ENCODE assay signal across 1 cellular context in the genomic region with DNA sequence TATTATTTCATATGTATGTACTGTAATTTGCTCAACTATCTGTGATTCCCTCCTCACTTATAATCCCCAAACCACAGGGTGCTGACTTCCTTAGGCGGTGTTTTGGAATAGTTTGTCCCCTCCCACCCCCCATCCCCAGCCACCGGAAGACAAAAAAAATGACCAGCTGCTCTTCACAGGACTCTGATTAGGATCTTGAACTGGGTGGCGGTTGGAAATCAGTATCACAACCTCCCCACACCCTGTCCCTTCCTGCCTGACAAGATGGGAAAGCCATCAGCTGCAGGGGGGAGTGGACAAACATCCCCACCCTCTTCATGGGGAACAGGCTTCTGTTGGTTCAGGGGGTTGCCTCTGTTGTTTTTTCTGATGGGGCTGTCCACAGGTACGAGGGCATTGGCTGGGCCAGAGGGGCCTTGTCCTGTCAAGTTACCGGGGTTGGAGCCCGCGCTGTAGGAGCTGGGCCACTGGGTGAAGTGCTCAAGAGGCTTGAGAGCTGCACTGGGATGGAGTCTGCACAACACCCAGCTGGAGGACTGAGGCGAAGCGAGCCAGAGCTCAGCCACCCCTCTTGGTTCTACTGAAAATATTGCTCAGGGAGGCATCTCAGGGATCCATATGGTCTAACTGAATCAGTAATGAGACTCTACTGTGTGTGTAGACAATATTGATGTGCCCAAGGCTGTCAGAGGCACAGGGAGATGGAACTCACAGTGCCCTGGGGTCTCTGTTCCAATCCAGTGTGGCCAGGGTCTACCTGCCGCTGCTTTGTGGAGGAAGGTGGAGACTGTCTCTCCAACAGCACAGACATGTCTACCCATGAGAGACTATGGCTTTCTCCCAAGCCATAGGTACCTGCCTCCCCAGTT.
TF ChIP-seq lines count a peak whose summit lies in the region.

No MANE protein-coding gene starts in this region.

TF ChIP-seq in K562, 482 proteins besides CTCF, POLR2A, EP300 and RAD21 (continued from another document and continues in another):
- TF ChIP-seq, protein P1, sequence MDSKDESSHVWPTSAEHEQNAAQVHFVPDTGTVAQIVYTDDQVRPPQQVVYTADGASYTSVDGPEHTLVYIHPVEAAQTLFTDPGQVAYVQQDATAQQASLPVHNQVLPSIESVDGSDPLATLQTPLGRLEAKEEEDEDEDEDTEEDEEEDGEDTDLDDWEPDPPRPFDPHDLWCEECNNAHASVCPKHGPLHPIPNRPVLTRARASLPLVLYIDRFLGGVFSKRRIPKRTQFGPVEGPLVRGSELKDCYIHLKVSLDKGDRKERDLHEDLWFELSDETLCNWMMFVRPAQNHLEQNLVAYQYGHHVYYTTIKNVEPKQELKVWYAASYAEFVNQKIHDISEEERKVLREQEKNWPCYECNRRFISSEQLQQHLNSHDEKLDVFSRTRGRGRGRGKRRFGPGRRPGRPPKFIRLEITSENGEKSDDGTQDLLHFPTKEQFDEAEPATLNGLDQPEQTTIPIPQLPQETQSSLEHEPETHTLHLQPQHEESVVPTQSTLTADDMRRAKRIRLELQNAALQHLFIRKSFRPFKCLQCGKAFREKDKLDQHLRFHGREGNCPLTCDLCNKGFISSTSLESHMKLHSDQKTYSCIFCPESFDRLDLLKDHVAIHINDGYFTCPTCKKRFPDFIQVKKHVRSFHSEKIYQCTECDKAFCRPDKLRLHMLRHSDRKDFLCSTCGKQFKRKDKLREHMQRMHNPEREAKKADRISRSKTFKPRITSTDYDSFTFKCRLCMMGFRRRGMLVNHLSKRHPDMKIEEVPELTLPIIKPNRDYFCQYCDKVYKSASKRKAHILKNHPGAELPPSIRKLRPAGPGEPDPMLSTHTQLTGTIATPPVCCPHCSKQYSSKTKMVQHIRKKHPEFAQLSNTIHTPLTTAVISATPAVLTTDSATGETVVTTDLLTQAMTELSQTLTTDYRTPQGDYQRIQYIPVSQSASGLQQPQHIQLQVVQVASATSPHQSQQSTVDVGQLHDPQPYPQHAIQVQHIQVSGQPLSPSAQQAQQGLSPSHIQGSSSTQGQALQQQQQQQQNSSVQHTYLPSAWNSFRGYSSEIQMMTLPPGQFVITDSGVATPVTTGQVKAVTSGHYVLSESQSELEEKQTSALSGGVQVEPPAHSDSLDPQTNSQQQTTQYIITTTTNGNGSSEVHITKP (IDR thresholded peaks at IDR 0.05; ENCODE audit: partially characterized antibody): peak; percentile 79
- TF ChIP-seq TFAM (CRISPR knock-in tag; conservative IDR thresholded peaks at IDR 0.05) (no peak), ZNF24 (IDR thresholded peaks at IDR 0.05) (0 out of 2 replicates have a peak, but pooled peaks have one; percentile 33), MEF2D (tag; conservative IDR thresholded peaks at IDR 0.05; ENCODE audit: low read depth) (peak; percentile 84), ZBTB9 (CRISPR knock-in tag; IDR thresholded peaks at IDR 0.05) (peak; percentile 94), KLF1 (tag; IDR thresholded peaks at IDR 0.05) (0 out of 2 replicates have a peak, but pooled peaks have one; percentile 55), RCOR1 (IDR thresholded peaks at IDR 0.05; ENCODE audit: borderline replicate concordance in 1 of 2, low read depth in 2 of 2, low read length in 2 of 2) (peak; percentile 77 to 99), MTA1 (IDR thresholded peaks at IDR 0.05; ENCODE audit: borderline replicate concordance) (peak; percentile 85), MTA2 (IDR thresholded peaks at IDR 0.05; ENCODE audit: low read depth) (peak; percentile 80), ZNF707 (CRISPR knock-in tag; conservative IDR thresholded peaks at IDR 0.05) (no peak), NEUROD1 (IDR thresholded peaks at IDR 0.05; ENCODE audit: borderline replicate concordance, low read depth, low read length, partially characterized antibody) (peak; percentile 90), PRMT5 (CRISPR knock-in tag; IDR thresholded peaks at IDR 0.05) (no peak), PTBP1 (IDR thresholded peaks at IDR 0.05; ENCODE audit: low read depth, low read length) (no peak), NFXL1 (CRISPR knock-in tag; IDR thresholded peaks at IDR 0.05) (no peak), KDM4B (IDR thresholded peaks at IDR 0.05; ENCODE audit: borderline replicate concordance in 2 of 2, low read depth in 1 of 2) (peak in 1 of 2 experiments; percentile 72; a peak in 1 of 4 replicates), SRSF3 (IDR thresholded peaks at IDR 0.05; ENCODE audit: insufficient read depth, low read length) (no peak), NR2C1 (IDR thresholded peaks at IDR 0.05) (no peak), NR2C1 (tag; IDR thresholded peaks at IDR 0.05) (peak; percentile 64), PRPF4 (IDR thresholded peaks at IDR 0.05; ENCODE audit: insufficient read depth, low read depth, low read length, poor library complexity, severe bottlenecking) (no peak), TCF7L2 (IDR thresholded peaks at IDR 0.05; ENCODE audit: low read depth, low read length) (no peak), ATF7 (IDR thresholded peaks at IDR 0.05) (peak; percentile 67; the same call in 1 of the 2 replicates), CEBPG (CRISPR knock-in tag; IDR thresholded peaks at IDR 0.05) (no peak), CEBPG (tag; conservative IDR thresholded peaks at IDR 0.05 in 1 of 2, IDR thresholded peaks at IDR 0.05 in 1 of 2) (no peak), PHF20 (IDR thresholded peaks at IDR 0.05; ENCODE audit: partially characterized antibody) (no peak), ZBTB8A (IDR thresholded peaks at IDR 0.05; ENCODE audit: partially characterized antibody) (no peak), HMG20B (CRISPR knock-in tag; IDR thresholded peaks at IDR 0.05) (no peak), SNIP1 (IDR thresholded peaks at IDR 0.05; ENCODE audit: low read depth) (no peak), FOS (IDR thresholded peaks at IDR 0.05; ENCODE audit: extremely low read depth, insufficient read length) (no peak), ATF1 (CRISPR knock-in tag; IDR thresholded peaks at IDR 0.05) (no peak), ATF1 (tag; IDR thresholded peaks at IDR 0.05) (peak; percentile 55), HNRNPUL1 (IDR thresholded peaks at IDR 0.05; ENCODE audit: low read length) (no peak), GABPA (tag; conservative IDR thresholded peaks at IDR 0.05; ENCODE audit: low read depth) (peak; percentile 89), CBX3 (IDR thresholded peaks at IDR 0.05; ENCODE audit: borderline replicate concordance in 1 of 2, low read length in 2 of 2) (no peak), MAZ (CRISPR knock-in tag; conservative IDR thresholded peaks at IDR 0.05 in 1 of 2, IDR thresholded peaks at IDR 0.05 in 1 of 2) (peak; percentile 73 to 89)
- TF ChIP-seq, protein P2, sequence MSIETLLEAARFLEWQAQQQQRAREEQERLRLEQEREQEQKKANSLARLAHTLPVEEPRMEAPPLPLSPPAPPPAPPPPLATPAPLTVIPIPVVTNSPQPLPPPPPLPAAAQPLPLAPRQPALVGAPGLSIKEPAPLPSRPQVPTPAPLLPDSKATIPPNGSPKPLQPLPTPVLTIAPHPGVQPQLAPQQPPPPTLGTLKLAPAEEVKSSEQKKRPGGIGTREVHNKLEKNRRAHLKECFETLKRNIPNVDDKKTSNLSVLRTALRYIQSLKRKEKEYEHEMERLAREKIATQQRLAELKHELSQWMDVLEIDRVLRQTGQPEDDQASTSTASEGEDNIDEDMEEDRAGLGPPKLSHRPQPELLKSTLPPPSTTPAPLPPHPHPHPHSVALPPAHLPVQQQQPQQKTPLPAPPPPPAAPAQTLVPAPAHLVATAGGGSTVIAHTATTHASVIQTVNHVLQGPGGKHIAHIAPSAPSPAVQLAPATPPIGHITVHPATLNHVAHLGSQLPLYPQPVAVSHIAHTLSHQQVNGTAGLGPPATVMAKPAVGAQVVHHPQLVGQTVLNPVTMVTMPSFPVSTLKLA (conservative IDR thresholded peaks at IDR 0.05): peak; percentile 41 to 69; a peak in 3 of 4 replicates
- TF ChIP-seq, protein P3, sequence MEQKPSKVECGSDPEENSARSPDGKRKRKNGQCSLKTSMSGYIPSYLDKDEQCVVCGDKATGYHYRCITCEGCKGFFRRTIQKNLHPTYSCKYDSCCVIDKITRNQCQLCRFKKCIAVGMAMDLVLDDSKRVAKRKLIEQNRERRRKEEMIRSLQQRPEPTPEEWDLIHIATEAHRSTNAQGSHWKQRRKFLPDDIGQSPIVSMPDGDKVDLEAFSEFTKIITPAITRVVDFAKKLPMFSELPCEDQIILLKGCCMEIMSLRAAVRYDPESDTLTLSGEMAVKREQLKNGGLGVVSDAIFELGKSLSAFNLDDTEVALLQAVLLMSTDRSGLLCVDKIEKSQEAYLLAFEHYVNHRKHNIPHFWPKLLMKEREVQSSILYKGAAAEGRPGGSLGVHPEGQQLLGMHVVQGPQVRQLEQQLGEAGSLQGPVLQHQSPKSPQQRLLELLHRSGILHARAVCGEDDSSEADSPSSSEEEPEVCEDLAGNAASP (IDR thresholded peaks at IDR 0.05): no peak
- TF ChIP-seq, protein P4, sequence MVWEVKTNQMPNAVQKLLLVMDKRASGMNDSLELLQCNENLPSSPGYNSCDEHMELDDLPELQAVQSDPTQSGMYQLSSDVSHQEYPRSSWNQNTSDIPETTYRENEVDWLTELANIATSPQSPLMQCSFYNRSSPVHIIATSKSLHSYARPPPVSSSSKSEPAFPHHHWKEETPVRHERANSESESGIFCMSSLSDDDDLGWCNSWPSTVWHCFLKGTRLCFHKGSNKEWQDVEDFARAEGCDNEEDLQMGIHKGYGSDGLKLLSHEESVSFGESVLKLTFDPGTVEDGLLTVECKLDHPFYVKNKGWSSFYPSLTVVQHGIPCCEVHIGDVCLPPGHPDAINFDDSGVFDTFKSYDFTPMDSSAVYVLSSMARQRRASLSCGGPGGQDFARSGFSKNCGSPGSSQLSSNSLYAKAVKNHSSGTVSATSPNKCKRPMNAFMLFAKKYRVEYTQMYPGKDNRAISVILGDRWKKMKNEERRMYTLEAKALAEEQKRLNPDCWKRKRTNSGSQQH (CRISPR knock-in tag; IDR thresholded peaks at IDR 0.05): peak; percentile 78; the same call in 1 of the 2 replicates
- TF ChIP-seq, protein P5, sequence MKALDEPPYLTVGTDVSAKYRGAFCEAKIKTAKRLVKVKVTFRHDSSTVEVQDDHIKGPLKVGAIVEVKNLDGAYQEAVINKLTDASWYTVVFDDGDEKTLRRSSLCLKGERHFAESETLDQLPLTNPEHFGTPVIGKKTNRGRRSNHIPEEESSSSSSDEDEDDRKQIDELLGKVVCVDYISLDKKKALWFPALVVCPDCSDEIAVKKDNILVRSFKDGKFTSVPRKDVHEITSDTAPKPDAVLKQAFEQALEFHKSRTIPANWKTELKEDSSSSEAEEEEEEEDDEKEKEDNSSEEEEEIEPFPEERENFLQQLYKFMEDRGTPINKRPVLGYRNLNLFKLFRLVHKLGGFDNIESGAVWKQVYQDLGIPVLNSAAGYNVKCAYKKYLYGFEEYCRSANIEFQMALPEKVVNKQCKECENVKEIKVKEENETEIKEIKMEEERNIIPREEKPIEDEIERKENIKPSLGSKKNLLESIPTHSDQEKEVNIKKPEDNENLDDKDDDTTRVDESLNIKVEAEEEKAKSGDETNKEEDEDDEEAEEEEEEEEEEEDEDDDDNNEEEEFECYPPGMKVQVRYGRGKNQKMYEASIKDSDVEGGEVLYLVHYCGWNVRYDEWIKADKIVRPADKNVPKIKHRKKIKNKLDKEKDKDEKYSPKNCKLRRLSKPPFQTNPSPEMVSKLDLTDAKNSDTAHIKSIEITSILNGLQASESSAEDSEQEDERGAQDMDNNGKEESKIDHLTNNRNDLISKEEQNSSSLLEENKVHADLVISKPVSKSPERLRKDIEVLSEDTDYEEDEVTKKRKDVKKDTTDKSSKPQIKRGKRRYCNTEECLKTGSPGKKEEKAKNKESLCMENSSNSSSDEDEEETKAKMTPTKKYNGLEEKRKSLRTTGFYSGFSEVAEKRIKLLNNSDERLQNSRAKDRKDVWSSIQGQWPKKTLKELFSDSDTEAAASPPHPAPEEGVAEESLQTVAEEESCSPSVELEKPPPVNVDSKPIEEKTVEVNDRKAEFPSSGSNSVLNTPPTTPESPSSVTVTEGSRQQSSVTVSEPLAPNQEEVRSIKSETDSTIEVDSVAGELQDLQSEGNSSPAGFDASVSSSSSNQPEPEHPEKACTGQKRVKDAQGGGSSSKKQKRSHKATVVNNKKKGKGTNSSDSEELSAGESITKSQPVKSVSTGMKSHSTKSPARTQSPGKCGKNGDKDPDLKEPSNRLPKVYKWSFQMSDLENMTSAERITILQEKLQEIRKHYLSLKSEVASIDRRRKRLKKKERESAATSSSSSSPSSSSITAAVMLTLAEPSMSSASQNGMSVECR (CRISPR knock-in tag; IDR thresholded peaks at IDR 0.05): no peak
- TF ChIP-seq, protein P6, sequence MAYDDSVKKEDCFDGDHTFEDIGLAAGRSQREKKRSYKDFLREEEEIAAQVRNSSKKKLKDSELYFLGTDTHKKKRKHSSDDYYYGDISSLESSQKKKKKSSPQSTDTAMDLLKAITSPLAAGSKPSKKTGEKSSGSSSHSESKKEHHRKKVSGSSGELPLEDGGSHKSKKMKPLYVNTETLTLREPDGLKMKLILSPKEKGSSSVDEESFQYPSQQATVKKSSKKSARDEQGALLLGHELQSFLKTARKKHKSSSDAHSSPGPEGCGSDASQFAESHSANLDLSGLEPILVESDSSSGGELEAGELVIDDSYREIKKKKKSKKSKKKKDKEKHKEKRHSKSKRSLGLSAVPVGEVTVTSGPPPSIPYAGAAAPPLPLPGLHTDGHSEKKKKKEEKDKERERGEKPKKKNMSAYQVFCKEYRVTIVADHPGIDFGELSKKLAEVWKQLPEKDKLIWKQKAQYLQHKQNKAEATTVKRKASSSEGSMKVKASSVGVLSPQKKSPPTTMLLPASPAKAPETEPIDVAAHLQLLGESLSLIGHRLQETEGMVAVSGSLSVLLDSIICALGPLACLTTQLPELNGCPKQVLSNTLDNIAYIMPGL (CRISPR knock-in tag; IDR thresholded peaks at IDR 0.05): no peak
- TF ChIP-seq, protein P7, sequence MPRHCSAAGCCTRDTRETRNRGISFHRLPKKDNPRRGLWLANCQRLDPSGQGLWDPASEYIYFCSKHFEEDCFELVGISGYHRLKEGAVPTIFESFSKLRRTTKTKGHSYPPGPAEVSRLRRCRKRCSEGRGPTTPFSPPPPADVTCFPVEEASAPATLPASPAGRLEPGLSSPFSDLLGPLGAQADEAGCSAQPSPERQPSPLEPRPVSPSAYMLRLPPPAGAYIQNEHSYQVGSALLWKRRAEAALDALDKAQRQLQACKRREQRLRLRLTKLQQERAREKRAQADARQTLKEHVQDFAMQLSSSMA (CRISPR knock-in tag; IDR thresholded peaks at IDR 0.05): peak; percentile 51; the same call in 1 of the 2 replicates
- TF ChIP-seq, protein P8, sequence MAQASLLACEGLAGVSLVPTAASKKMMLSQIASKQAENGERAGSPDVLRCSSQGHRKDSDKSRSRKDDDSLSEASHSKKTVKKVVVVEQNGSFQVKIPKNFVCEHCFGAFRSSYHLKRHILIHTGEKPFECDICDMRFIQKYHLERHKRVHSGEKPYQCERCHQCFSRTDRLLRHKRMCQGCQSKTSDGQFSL (CRISPR knock-in tag; IDR thresholded peaks at IDR 0.05): no peak
- TF ChIP-seq, protein P8 (tag; IDR thresholded peaks at IDR 0.05): peak in 1 of 2 experiments; percentile 44; a peak in 3 of 4 replicates
